In the genomic region with DNA sequence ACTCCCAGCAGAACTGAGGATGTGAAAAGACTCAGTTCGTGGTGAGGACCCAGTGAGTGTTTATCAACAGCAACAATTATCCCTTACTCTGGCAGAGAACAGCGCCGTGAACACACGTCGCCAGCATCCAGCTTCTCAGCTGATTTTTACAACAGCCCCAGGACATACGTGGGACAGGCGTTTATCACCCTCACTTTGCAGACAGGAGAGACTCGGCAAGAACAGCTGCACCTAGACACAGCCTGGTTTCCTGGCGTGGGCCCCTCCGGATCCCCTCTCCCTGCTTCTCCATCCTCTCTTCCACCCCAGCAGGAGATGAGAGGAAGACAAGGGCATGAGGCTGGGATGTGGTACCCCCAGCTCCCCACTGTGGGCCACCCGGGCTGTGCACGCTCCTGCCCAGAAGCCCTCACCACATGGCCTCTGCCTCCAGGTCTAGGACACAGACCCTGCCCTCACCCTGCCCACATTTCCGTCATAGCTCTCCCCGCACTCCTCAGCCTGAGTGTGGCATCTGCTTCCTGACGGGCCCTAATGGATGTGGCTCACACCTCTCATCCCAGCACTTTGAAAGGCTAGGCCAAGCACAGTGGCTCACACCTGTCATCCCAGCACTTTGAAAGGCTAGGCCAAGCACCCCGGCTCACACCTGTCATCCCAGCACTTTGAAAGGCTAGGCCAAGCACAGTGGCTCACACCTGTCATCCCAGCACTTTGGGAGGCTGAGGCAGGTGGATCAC, we compare ENCODE assay signal across 31 cellular contexts. TPM values are rescaled to one million over a fixed set of nuclear protein-coding genes. Genes with fewer than 3 reads are reported as not detected.
DNase-seq lines count a peak whose midpoint lies in the region; ATAC-seq and TF ChIP-seq lines count a peak whose summit lies in the region.
"Had no signal": no experiment of that assay in that cellular context is flagged by ENCODE, and none has a peak within 500 bp of the region (broad histone marks: within the 10 kb centered on the region; RNA-seq: fewer than 3 reads in every experiment).

No MANE protein-coding gene starts in this region.

- ATAC-seq in IMR-90 (ENCODE audit: low read depth) (no peak), HG02588 (IDR thresholded peaks at IDR 0.05; ENCODE audit: unreplicated experiment) (no peak)
- no peak for ATAC-seq in activated naive CD4-positive, alpha-beta T cell treated with anti-CD3 and anti-CD28 coated beads, Interleukin-2, amount 50 U/mL, for 72 hours
- ATAC-seq: activated T-helper 17 cell treated with anti-CD3 and anti-CD28 coated beads, Interleukin-2, amount 50 U/mL, for 72 hours; effector memory CD8-positive, alpha-beta T cell had no signal

- peaks cover 7% of the 10 kb centered on the region for H3K9me3 Mint-ChIP-seq in glutamatergic neuron (ENCODE audit: unreplicated experiment)
- no peaks in the 10 kb centered on the region for H3K9me3 Mint-ChIP-seq in activated naive CD4-positive, alpha-beta T cell treated with anti-CD3 and anti-CD28 coated beads, Interleukin-2, amount 50 U/mL, for 72 hours
- H3K9me3 Mint-ChIP-seq: activated CD4-positive, alpha-beta memory T cell treated with anti-CD3 and anti-CD28 coated beads for 36 hours; activated naive CD4-positive, alpha-beta T cell treated with anti-CD3 and anti-CD28 coated beads, Interleukin-2, amount 50 U/mL, for 24 hours; activated T-helper 17 cell treated with anti-CD3 and anti-CD28 coated beads, Interleukin-2, amount 50 U/mL, for 72 hours; CD4-positive, alpha-beta T cell; effector memory CD8-positive, alpha-beta T cell; T-helper 1 cell treated with Interleukin-12 subunit alpha and Interleukin-12 subunit beta and Interleukin-4 antibody, amounts not matched to agents 30 μg/mL and 1 μg/mL, for 36 hours had no signal

- H3K27me3 Mint-ChIP-seq in glutamatergic neuron (ENCODE audit: unreplicated experiment) = peaks cover 7% of the 10 kb centered on the region
- H3K27me3 Mint-ChIP-seq: activated CD4-positive, alpha-beta memory T cell treated with anti-CD3 and anti-CD28 coated beads for 36 hours; activated naive CD4-positive, alpha-beta T cell treated with anti-CD3 and anti-CD28 coated beads, Interleukin-2, amount 50 U/mL, for 24 hours; activated T-helper 17 cell treated with anti-CD3 and anti-CD28 coated beads, Interleukin-2, amount 50 U/mL, for 72 hours; CD4-positive, alpha-beta T cell; effector memory CD8-positive, alpha-beta T cell had no signal

- CTCF ChIA-PET in IMR-90 (lab: Yijun Ruan, JAX) = no interaction called here

- POLR2A ChIA-PET in IMR-90 (lab: Charles Lee; ENCODE audit: unreplicated experiment) = no interaction called here

- intact Hi-C loops in IMR-90 (cut with micrococcal nuclease) = no loop called here

- dilution Hi-C loops in IMR-90 (cut with HindIII; ENCODE audit: low sequenced_read_pairs, unreplicated experiment) = no loop called here

- H4K8ac ChIP-seq in IMR-90 (ENCODE audit: low read depth in 2 of 2, low read length in 2 of 2) = no peak overlapping the region

- BruUV-seq in IMR-90 (replicated peaks; lab: Mats Ljungman, UMichigan) = no TSS peak

- in situ Hi-C loops in IMR-90 (cut with MboI; ENCODE audit: low sequenced_read_pairs) = no loop called here

- peak overlapping the region; percentile 39 for H2AK9ac ChIP-seq in IMR-90 (replicated peaks; ENCODE audit: low read depth, low read length, poor library complexity)

- TF ChIP-seq CTCF in IMR-90 (conservative IDR thresholded peaks at IDR 0.05; ENCODE audit: low read depth, low read length) (no peak), glutamatergic neuron (IDR thresholded peaks at IDR 0.05; ENCODE audit: partially characterized antibody, unreplicated experiment) (no peak), hepatocyte (IDR thresholded peaks at IDR 0.05; ENCODE audit: poor library complexity) (no peak)

- H3K36me3 ChIP-seq in IMR-90 (ENCODE audit: control insufficient read depth, insufficient read depth, low read length) (peaks cover 9% of the 10 kb centered on the region; the same call in 1 of the 2 replicates), hepatocyte (replicated peaks; ENCODE audit: insufficient read depth, low read depth) (no peaks in the 10 kb centered on the region)

- H3K9me1 ChIP-seq in IMR-90 (ENCODE audit: insufficient read depth, low read length) = peaks cover 13% of the 10 kb centered on the region

- H3K27me3 ChIP-seq in IMR-90 (ENCODE audit: control insufficient read depth, insufficient read depth, low read length) (no peaks in the 10 kb centered on the region), hepatocyte (no peaks in the 10 kb centered on the region)
- H3K27me3 ChIP-seq: ascending aorta, tibial artery had no signal

- no peak overlapping the region for H3K27ac ChIP-seq in IMR-90 (ENCODE audit: insufficient read depth, low read length)
- no peak overlapping the region for H3K27ac ChIP-seq in hepatocyte
- H3K27ac ChIP-seq: ascending aorta, lower lobe of right lung, parathyroid adenoma, SK-N-MC, tibial artery had no signal

- H3K4me1 Mint-ChIP-seq in glutamatergic neuron (ENCODE audit: low read depth, unreplicated experiment) = peaks cover 11% of the 10 kb centered on the region
- H3K4me1 Mint-ChIP-seq: activated naive CD4-positive, alpha-beta T cell treated with anti-CD3 and anti-CD28 coated beads, Interleukin-2, amount 50 U/mL, for 24 hours; activated T-helper 17 cell treated with anti-CD3 and anti-CD28 coated beads, Interleukin-2, amount 50 U/mL, for 72 hours had no signal

- no peak overlapping the region for H3K14ac ChIP-seq in IMR-90 (replicated peaks; ENCODE audit: low read depth, low read length)

- H2AK5ac ChIP-seq in IMR-90 (ENCODE audit: low read depth, low read length) = no peak overlapping the region

- H2BK120ac ChIP-seq in IMR-90 (ENCODE audit: low read depth, low read length) = no peak overlapping the region

- no peak overlapping the region for H3K4me3 ChIP-seq in IMR-90 (ENCODE audit: insufficient read depth, low read depth, low read length)
- H3K4me3 ChIP-seq in hepatocyte = no peak overlapping the region
- H3K4me3 ChIP-seq: ascending aorta, lower lobe of right lung, SK-N-MC, tibial artery had no signal

- no peak overlapping the region for H2BK20ac ChIP-seq in IMR-90 (ENCODE audit: low read depth, low read length)

- H2BK15ac ChIP-seq in IMR-90 (ENCODE audit: low read depth, low read length) = no peak overlapping the region

- H3K9ac ChIP-seq in IMR-90 (ENCODE audit: low read depth, low read length) = no peak overlapping the region
- H3K9ac ChIP-seq: parathyroid adenoma had no signal

- no peak overlapping the region for H3K4ac ChIP-seq in IMR-90 (ENCODE audit: low read depth, low read length)

- H2BK5ac ChIP-seq in IMR-90 (ENCODE audit: low read depth, low read length, poor library complexity, severe bottlenecking) = no peak overlapping the region

- no peaks in the 10 kb centered on the region for H3K79me2 ChIP-seq in hepatocyte
- H3K79me2 ChIP-seq: parathyroid adenoma had no signal

- H3K27ac Mint-ChIP-seq in glutamatergic neuron (ENCODE audit: unreplicated experiment) = peak overlapping the region; percentile 68
- no peak overlapping the region for H3K27ac Mint-ChIP-seq in activated naive CD4-positive, alpha-beta T cell treated with anti-CD3 and anti-CD28 coated beads, Interleukin-2, amount 50 U/mL, for 72 hours
- H3K27ac Mint-ChIP-seq: activated CD4-positive, alpha-beta memory T cell treated with anti-CD3 and anti-CD28 coated beads for 36 hours; activated naive CD4-positive, alpha-beta T cell treated with anti-CD3 and anti-CD28 coated beads, Interleukin-2, amount 50 U/mL, for 24 hours; activated T-helper 17 cell treated with anti-CD3 and anti-CD28 coated beads, Interleukin-2, amount 50 U/mL, for 72 hours; CD4-positive, alpha-beta T cell; effector memory CD8-positive, alpha-beta T cell; nephron progenitor cell; T-helper 1 cell treated with Interleukin-12 subunit alpha and Interleukin-12 subunit beta and Interleukin-4 antibody, amounts not matched to agents 30 μg/mL and 1 μg/mL, for 36 hours had no signal

- no peak for TF ChIP-seq RAD21 in IMR-90 (IDR thresholded peaks at IDR 0.05; ENCODE audit: low read length)

- H3K36me3 Mint-ChIP-seq in glutamatergic neuron (ENCODE audit: unreplicated experiment) = no peaks in the 10 kb centered on the region
- no peaks in the 10 kb centered on the region for H3K36me3 Mint-ChIP-seq in activated naive CD4-positive, alpha-beta T cell treated with anti-CD3 and anti-CD28 coated beads, Interleukin-2, amount 50 U/mL, for 72 hours

- H3K4me2 ChIP-seq in IMR-90 (ENCODE audit: low read depth, low read length) (no peak overlapping the region), hepatocyte (no peak overlapping the region)

- H3K9me3 ChIP-seq in IMR-90 (ENCODE audit: control insufficient read depth, insufficient read depth, low read length) = no peaks in the 10 kb centered on the region
- H3K9me3 ChIP-seq in hepatocyte (ENCODE audit: low read depth) = no peaks in the 10 kb centered on the region
- H3K9me3 ChIP-seq: ascending aorta, lower lobe of right lung, tibial artery had no signal

- H3K4me1 ChIP-seq in IMR-90 (ENCODE audit: control insufficient read depth, insufficient read depth, low read length) (peaks cover 7% of the 10 kb centered on the region), hepatocyte (ENCODE audit: insufficient read depth) (no peaks in the 10 kb centered on the region)
- H3K4me1 ChIP-seq: ascending aorta, parathyroid adenoma had no signal

- H3K4me3 Mint-ChIP-seq in glutamatergic neuron (ENCODE audit: unreplicated experiment) = peak overlapping the region; percentile 46
- H3K4me3 Mint-ChIP-seq: activated CD4-positive, alpha-beta memory T cell treated with anti-CD3 and anti-CD28 coated beads for 36 hours; activated naive CD4-positive, alpha-beta T cell treated with anti-CD3 and anti-CD28 coated beads, Interleukin-2, amount 50 U/mL, for 24 hours; activated T-helper 17 cell treated with anti-CD3 and anti-CD28 coated beads, Interleukin-2, amount 50 U/mL, for 72 hours; CD4-positive, alpha-beta T cell; effector memory CD8-positive, alpha-beta T cell; nephron progenitor cell; T-helper 1 cell treated with Interleukin-12 subunit alpha and Interleukin-12 subunit beta and Interleukin-4 antibody, amounts not matched to agents 30 μg/mL and 1 μg/mL, for 36 hours had no signal

- H4K20me1 ChIP-seq in IMR-90 (ENCODE audit: insufficient read depth, low read length) (peaks cover 14% of the 10 kb centered on the region), hepatocyte (ENCODE audit: insufficient read depth, poor library complexity, severe bottlenecking) (peaks cover 2% of the 10 kb centered on the region)

- no peak overlapping the region for H2AFZ ChIP-seq in IMR-90 (replicated peaks; ENCODE audit: low read length, poor library complexity)
- H2AFZ ChIP-seq in hepatocyte = no peak overlapping the region
- H2AFZ ChIP-seq: parathyroid adenoma had no signal

- H3K18ac ChIP-seq in IMR-90 (ENCODE audit: low read depth, low read length) = no peak overlapping the region

- H3K23ac ChIP-seq in IMR-90 (ENCODE audit: low read depth, low read length) = no peak overlapping the region

- peaks cover 9 to 28% of the 10 kb centered on the region in 2 experiments; a peak in 3 of 4 replicates for H3K79me1 ChIP-seq in IMR-90 (ENCODE audit: low read depth in 1 of 2, low read length in 2 of 2)

- no peak overlapping the region for H4K91ac ChIP-seq in IMR-90 (ENCODE audit: insufficient read depth, low read depth, low read length)

- DNase-seq in DMS53 (lab: John Stamatoyannopoulos, UW) (peak; percentile 52), DMS53 treated with DMSO at 0.1 percent for 48 hours (lab: John Stamatoyannopoulos, UW; ENCODE audit: unreplicated experiment) (no peak), IMR-90 (no peak), NCI-H345 (lab: John Stamatoyannopoulos, UW) (peak; percentile 57), glutamatergic neuron (peak; percentile 68), hepatocyte (ENCODE audit: low spot score) (no peak)
- DNase-seq in activated naive CD4-positive, alpha-beta T cell treated with anti-CD3 and anti-CD28 coated beads, Interleukin-2, amount 50 U/mL, for 72 hours (ENCODE audit: low spot score in 2 of 2) = no peak
- DNase-seq: 8988T; activated CD4-positive, alpha-beta memory T cell treated with anti-CD3 and anti-CD28 coated beads for 36 hours; activated CD8-positive, alpha-beta memory T cell treated with anti-CD3 and anti-CD28 coated beads, Interleukin-2, amount 50 U/mL, for 48 hours; caudate nucleus; CD4-positive, alpha-beta T cell; cortex of kidney; effector memory CD8-positive, alpha-beta T cell; GDM1; head of caudate nucleus; KBM-7; lower lobe of right lung; MM.1S; NCI-H1930; NCI-H510A treated with DMSO at 0.1 percent for 48 hours; nephron progenitor cell; stimulated activated CD4-positive, alpha-beta T cell treated with anti-CD3 and anti-CD28 coated beads, Interleukin-2, amount 100 ng/mL, for 24 hours; tibial artery had no signal

- no peak overlapping the region for H4K5ac ChIP-seq in IMR-90 (ENCODE audit: low read depth, low read length)

- H3K56ac ChIP-seq in IMR-90 (ENCODE audit: extremely low read depth, insufficient read depth, low read length) = no peak overlapping the region

- no peaks in the 10 kb centered on the region for H3K9me2 ChIP-seq in hepatocyte (replicated peaks; ENCODE audit: insufficient read depth)

- 86% methylated on average over 8 of the region's 16 CpGs; no CpG with 5 or more reads in 1 of the 2 experiments for WGBS in IMR-90 (ENCODE audit: extremely low coverage in 2 of 2, insufficient read length in 1 of 2), 2 experiments
- 72% methylated on average over 16 of the region's 16 CpGs for WGBS in hepatocyte (ENCODE audit: low lambda C conversion rate, missing lambda C conversion rate)

- TF ChIP-seq POLR2A in IMR-90 (IDR thresholded peaks at IDR 0.05; ENCODE audit: low read depth, low read length) = no peak

RNA-seq across cellular contexts. Expression of gene ABR, which starts 17.5 kb away (rescaled TPM):
- 24.7 and 28.3 TPM in 2 replicates for total RNA-seq in IMR-90 (2012; rRNA removed)
- polyA plus RNA-seq in IMR-90 (2012; rRNA removed) = 79.7 and 111 TPM in 2 replicates
- 97.0 and 129 TPM in 2 replicates for polyA plus RNA-seq in IMR-90 (2012; cell fraction: cytosol; rRNA removed)
- polyA plus RNA-seq in IMR-90 (2012; cell fraction: nucleus; rRNA removed; ENCODE audit: low replicate concordance) = 96.8 and 177 TPM in 2 replicates
- total RNA-seq in glutamatergic neuron (ENCODE audit: unreplicated experiment) = 219 TPM
- 51.5 and 130 TPM in 2 replicates for total RNA-seq in hepatocyte
- polyA plus RNA-seq in hepatocyte = 26.8 and 29.5 TPM in 2 replicates
- 10 to 100 TPM; 36.0 to 45.8 TPM for total RNA-seq in activated naive CD4-positive, alpha-beta T cell treated with anti-CD3 and anti-CD28 coated beads, Interleukin-2, amount 50 U/mL, for 72 hours

Comparison
In these comparisons a context has a peak if more than half of its experiments do, and no peak if none do; other contexts are left out.
1. DNase-seq: peak in DMS53 (single experiment), NCI-H345 (single experiment) and glutamatergic neuron (single experiment); none in DMS53 treated with DMSO at 0.1 percent for 48 hours (single experiment), IMR-90 (single experiment), hepatocyte (single experiment) and activated naive CD4-positive, alpha-beta T cell treated with anti-CD3 and anti-CD28 coated beads, Interleukin-2, amount 50 U/mL, for 72 hours (0 of 2).